ENCODE assay signal across 20 cellular contexts in the genomic region with DNA sequence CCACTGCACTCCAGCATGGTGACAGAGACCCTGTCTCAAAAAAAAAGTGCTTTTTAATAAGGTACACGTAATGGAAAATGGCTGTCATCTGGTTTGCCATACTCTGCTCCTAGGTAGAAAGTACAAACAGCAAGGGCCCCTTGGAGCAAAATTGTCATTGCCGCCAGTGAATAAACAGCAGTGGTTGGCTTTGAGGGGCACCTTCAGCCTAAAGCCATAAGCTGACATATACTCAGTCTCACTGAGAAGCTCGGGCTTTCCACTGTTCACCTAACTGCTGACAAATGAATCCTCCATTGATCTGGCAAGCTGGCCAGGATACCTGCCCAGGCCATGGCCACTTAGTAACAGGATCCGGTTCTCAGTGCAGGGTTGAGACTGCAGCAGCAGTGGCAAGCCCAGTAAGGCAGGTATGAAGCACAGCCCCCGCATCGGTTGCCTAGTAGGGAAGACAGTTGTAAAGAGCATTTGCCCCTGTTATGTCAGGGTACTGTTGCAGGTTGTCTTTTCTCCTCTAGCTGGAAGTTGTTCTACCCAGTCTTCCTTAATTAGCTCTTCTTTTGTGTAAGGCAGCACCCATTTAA. TPM values are rescaled to one million over a fixed set of nuclear protein-coding genes. Genes with fewer than 3 reads are reported as not detected.
DNase-seq lines count a peak whose midpoint lies in the region; ATAC-seq and TF ChIP-seq lines count a peak whose summit lies in the region.
"Had no signal": no experiment of that assay in that cellular context is flagged by ENCODE, and none has a peak within 500 bp of the region (broad histone marks: within the 10 kb centered on the region; RNA-seq: fewer than 3 reads in every experiment).

No MANE protein-coding gene starts in this region.

- no peaks in the 10 kb centered on the region for H3K36me3 ChIP-seq in CD8-positive, alpha-beta memory T cell (ENCODE audit: insufficient read depth, low read length)
- H3K36me3 ChIP-seq in neural progenitor cell: no peaks in the 10 kb centered on the region
- H3K36me3 ChIP-seq: right lobe of liver, tibial nerve had no signal

- DNase-seq in CD8-positive, alpha-beta memory T cell: no peak
- peak; percentile 30 for DNase-seq in NCI-H2029 treated with DMSO at 0.1 percent for 48 hours (lab: John Stamatoyannopoulos, UW)
- DNase-seq in neural progenitor cell (ENCODE audit: low spot score): no peak
- DNase-seq in posterior vena cava (ENCODE audit: low spot score): no peak
- no peak for DNase-seq in HPDE6-E6E7 (ENCODE audit: extremely low spot score)
- DNase-seq: activated CD8-positive, alpha-beta memory T cell treated with anti-CD3 and anti-CD28 coated beads for 24 hours; amniotic stem cell; central memory CD4-positive, alpha-beta T cell; esophagus squamous epithelium; left ventricle myocardium inferior; NCI-H1105; NCI-H69; PC-3; right lobe of liver; stimulated activated CD4-positive, alpha-beta T cell treated with anti-CD3 and anti-CD28 coated beads, Interleukin-15, amount 100 ng/mL, for 24 hours had no signal

- H3K4me3 Mint-ChIP-seq in CD8-positive, alpha-beta memory T cell: no peak overlapping the region
- no peak overlapping the region for H3K4me3 Mint-ChIP-seq in dendritic cell treated with granulocyte-macrophage colony-stimulating factor and Interleukin-4, amounts not matched to agents 40 ng/mL and 50 ng/mL, for 4 days
- H3K4me3 Mint-ChIP-seq in neural progenitor cell: no peak overlapping the region

- peaks cover 0 to 1% of the 10 kb centered on the region in 2 donors for H3K27me3 Mint-ChIP-seq in CD8-positive, alpha-beta memory T cell
- H3K27me3 Mint-ChIP-seq in dendritic cell treated with granulocyte-macrophage colony-stimulating factor and Interleukin-4, amounts not matched to agents 40 ng/mL and 50 ng/mL, for 4 days: no peaks in the 10 kb centered on the region
- peaks cover 4% of the 10 kb centered on the region for H3K27me3 Mint-ChIP-seq in neural progenitor cell (ENCODE audit: insufficient read depth, low read depth)

- no peaks in the 10 kb centered on the region for H3K9me3 Mint-ChIP-seq in CD8-positive, alpha-beta memory T cell
- no peaks in the 10 kb centered on the region for H3K9me3 Mint-ChIP-seq in dendritic cell treated with granulocyte-macrophage colony-stimulating factor and Interleukin-4, amounts not matched to agents 40 ng/mL and 50 ng/mL, for 4 days
- H3K9me3 Mint-ChIP-seq in neural progenitor cell: no peaks in the 10 kb centered on the region
- H3K9me3 Mint-ChIP-seq: activated T-helper 2 cell treated with anti-CD3 and anti-CD28 coated beads, Interferon-gamma antibody, Interleukin-2, Interleukin-4, amounts not matched to agents 10 μg/mL and 5 μg/mL and 100 μg/mL, durations not matched to agents 14 hours and 24 hours and 36 hours had no signal

- peaks cover 98% of the 10 kb centered on the region for H3K79me2 ChIP-seq in neural progenitor cell (ENCODE audit: low read depth)

- no peaks in the 10 kb centered on the region for H3K27me3 ChIP-seq in CD8-positive, alpha-beta memory T cell (ENCODE audit: insufficient read depth, low read length, poor library complexity, severe bottlenecking)
- no peaks in the 10 kb centered on the region for H3K27me3 ChIP-seq in neural progenitor cell
- H3K27me3 ChIP-seq: esophagus squamous epithelium, right lobe of liver, SJSA1, tibial nerve had no signal

- H3K4me1 Mint-ChIP-seq in CD8-positive, alpha-beta memory T cell: peaks cover 56 to 83% (median 69%) of the 10 kb centered on the region in 3 donors
- peaks cover 82% of the 10 kb centered on the region for H3K4me1 Mint-ChIP-seq in dendritic cell treated with granulocyte-macrophage colony-stimulating factor and Interleukin-4, amounts not matched to agents 40 ng/mL and 50 ng/mL, for 4 days (ENCODE audit: low read depth)
- peaks cover 45% of the 10 kb centered on the region for H3K4me1 Mint-ChIP-seq in neural progenitor cell

- no peak for TF ChIP-seq CTCF in neural progenitor cell (IDR thresholded peaks at IDR 0.05)

- H3K4me3 ChIP-seq in CD8-positive, alpha-beta memory T cell (ENCODE audit: low read length): no peak overlapping the region
- no peak overlapping the region for H3K4me3 ChIP-seq in neural progenitor cell
- H3K4me3 ChIP-seq: esophagus squamous epithelium, left ventricle myocardium inferior, right lobe of liver, SJSA1, tibial nerve had no signal

- no peak overlapping the region for H3K27ac ChIP-seq in CD8-positive, alpha-beta memory T cell (ENCODE audit: low read depth, low read length)
- H3K27ac ChIP-seq in neural progenitor cell: peak overlapping the region; percentile 46
- H3K27ac ChIP-seq: esophagus squamous epithelium, right lobe of liver, SJSA1, tibial nerve had no signal

- H3K4me2 ChIP-seq in neural progenitor cell: no peak overlapping the region

- H3F3A ChIP-seq in neural progenitor cell (ENCODE audit: low read depth): peaks cover 19% of the 10 kb centered on the region

- CTCF ChIA-PET in CD8-positive, alpha-beta memory T cell (lab: Charles Lee): interaction anchor here (1.3 to 1.4 kb wide), 2 partner anchors 8 to 10 kb away, joined by 3 to 4 read pairs; no protein-coding TSS in a partner anchor

- no peak for ATAC-seq in HG03571 (IDR thresholded peaks at IDR 0.05; ENCODE audit: unreplicated experiment)
- ATAC-seq: PC-3 had no signal

- H4K20me1 ChIP-seq in neural progenitor cell (ENCODE audit: low read depth): peaks cover 90% of the 10 kb centered on the region

- H3K9me3 ChIP-seq in CD8-positive, alpha-beta memory T cell (ENCODE audit: low read length): no peaks in the 10 kb centered on the region
- no peaks in the 10 kb centered on the region for H3K9me3 ChIP-seq in neural progenitor cell (ENCODE audit: low read depth)
- H3K9me3 ChIP-seq: esophagus squamous epithelium, left ventricle myocardium inferior, right lobe of liver, SJSA1, tibial nerve had no signal

- POLR2A ChIA-PET in CD8-positive, alpha-beta memory T cell (lab: Charles Lee): no interaction called here

- peak overlapping the region in 5 of 8 donors; percentile 39 to 94 (median 69) for H3K27ac Mint-ChIP-seq in CD8-positive, alpha-beta memory T cell
- H3K27ac Mint-ChIP-seq in dendritic cell treated with granulocyte-macrophage colony-stimulating factor and Interleukin-4, amounts not matched to agents 40 ng/mL and 50 ng/mL, for 4 days: peak overlapping the region; percentile 16
- no peak overlapping the region for H3K27ac Mint-ChIP-seq in neural progenitor cell
- H3K27ac Mint-ChIP-seq: activated T-helper 2 cell treated with anti-CD3 and anti-CD28 coated beads, Interferon-gamma antibody, Interleukin-2, Interleukin-4, amounts not matched to agents 10 μg/mL and 5 μg/mL and 100 μg/mL, durations not matched to agents 14 hours and 24 hours and 36 hours had no signal

- no peak overlapping the region for H2AFZ ChIP-seq in neural progenitor cell (replicated peaks)

- H3K4me1 ChIP-seq in CD8-positive, alpha-beta memory T cell (ENCODE audit: insufficient read depth, low read length): peaks cover 55% of the 10 kb centered on the region
- H3K4me1 ChIP-seq in neural progenitor cell: peaks cover 29% of the 10 kb centered on the region

- H3K9ac ChIP-seq in neural progenitor cell: no peak overlapping the region

- H3K36me3 Mint-ChIP-seq in CD8-positive, alpha-beta memory T cell: peaks cover 0 to 45% (median 2%) of the 10 kb centered on the region in 3 donors
- H3K36me3 Mint-ChIP-seq in dendritic cell treated with granulocyte-macrophage colony-stimulating factor and Interleukin-4, amounts not matched to agents 40 ng/mL and 50 ng/mL, for 4 days (ENCODE audit: low read depth): peaks cover 43% of the 10 kb centered on the region
- peaks cover 4% of the 10 kb centered on the region for H3K36me3 Mint-ChIP-seq in neural progenitor cell

- intact Hi-C loops in dendritic cell treated with granulocyte-macrophage colony-stimulating factor and Interleukin-4, amounts not matched to agents 40 ng/mL and 50 ng/mL, for 4 days (cut with micrococcal nuclease): loop anchor here (10.0 kb wide), 1 partner anchor 67 kb away; no protein-coding TSS in a partner anchor
- intact Hi-C loops in posterior vena cava (cut with DNase I): no loop called here

RNA-seq across cellular contexts. Expression of a gene that starts 38.8 kb away (rescaled TPM):
- 10 to 100 TPM; 34.5 to 38.0 TPM for total RNA-seq in CD8-positive, alpha-beta memory T cell
- polyA plus RNA-seq in CD8-positive, alpha-beta memory T cell: 72.5 TPM
- total RNA-seq in neural progenitor cell (ENCODE audit: low replicate concordance) (23.0 and 25.4 TPM in 2 replicates), posterior vena cava (10 to 100 TPM; 20.5 to 24.5 TPM)

RNA-seq across cellular contexts. Expression of a gene that starts 39.2 kb away (rescaled TPM):
- under 1 TPM; 0.11 to 0.13 TPM for total RNA-seq in CD8-positive, alpha-beta memory T cell
- not detected for polyA plus RNA-seq in CD8-positive, alpha-beta memory T cell
- total RNA-seq in neural progenitor cell (ENCODE audit: low replicate concordance) (70.6 and 139 TPM in 2 replicates), posterior vena cava (1 to 10 TPM in 1 of 2 donors, under 1 TPM in 1; 0.95 to 2.7 TPM)

Comparison
In these comparisons a context has a peak if more than half of its experiments do, and no peak if none do; other contexts are left out.
1. RNA of a gene that starts 39.2 kb away (total RNA-seq): 70.6 to 139 TPM in neural progenitor cell; 0.95 to 2.7 TPM in posterior vena cava and 0.11 to 0.13 TPM in CD8-positive, alpha-beta memory T cell; every median in the first group is over 10 times any median in the second.